ENCODE assay signal across 8 cellular contexts in the genomic region with DNA sequence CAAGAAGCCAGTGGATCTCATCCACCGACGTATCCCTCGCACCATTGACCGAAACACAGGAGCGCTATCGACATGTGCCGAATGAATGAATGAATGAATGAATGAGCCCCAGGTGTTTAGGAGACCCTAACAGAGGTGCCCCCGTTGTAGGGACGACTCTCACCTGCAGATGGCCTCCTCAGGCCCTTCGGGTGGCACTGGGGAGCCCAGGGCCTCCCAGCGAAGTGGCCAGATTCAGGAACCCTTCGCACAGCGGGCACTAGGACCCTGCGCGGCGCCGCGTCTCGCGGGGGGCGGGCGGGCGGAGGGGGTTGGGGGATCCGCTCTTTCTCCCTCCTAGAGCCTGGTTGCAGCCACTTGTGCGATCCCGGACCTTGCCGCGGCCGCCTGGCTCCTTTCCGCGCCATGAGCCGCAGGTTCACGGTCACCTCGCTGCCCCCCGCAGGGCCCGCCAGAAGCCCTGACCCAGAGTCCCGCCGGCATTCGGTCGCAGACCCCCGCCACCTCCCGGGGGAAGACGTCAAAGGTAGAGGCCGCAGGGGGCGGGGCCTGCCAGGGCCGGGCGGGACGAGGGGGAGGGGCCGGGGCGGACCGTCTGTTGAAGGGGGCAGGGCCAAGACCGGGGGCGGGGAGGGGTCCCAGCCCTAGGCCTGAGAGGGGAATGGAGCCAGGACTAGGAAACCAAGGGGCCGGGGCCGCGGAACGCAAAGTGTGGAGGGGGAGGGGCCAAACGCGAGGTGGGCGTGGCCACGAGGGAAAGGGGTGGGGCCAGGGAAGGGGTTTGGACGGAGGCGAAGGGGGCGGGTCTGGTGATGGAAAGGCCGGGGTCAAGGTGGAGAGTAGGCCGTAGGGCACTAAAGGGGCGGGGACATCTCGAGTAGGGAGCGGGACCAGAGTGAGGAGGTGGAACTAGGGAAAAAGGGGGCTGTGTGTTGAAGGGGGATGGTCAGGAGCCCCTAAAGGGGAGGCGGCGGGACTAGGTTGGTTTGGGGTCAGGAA. TPM values are rescaled to one million over a fixed set of nuclear protein-coding genes. Genes with fewer than 3 reads are reported as not detected.
DNase-seq lines count a peak whose midpoint lies in the region; ATAC-seq and TF ChIP-seq lines count a peak whose summit lies in the region.

No MANE protein-coding gene starts in this region.

- H3K36me3 ChIP-seq in GM23338 (ENCODE audit: insufficient read depth) (no peaks in the 10 kb centered on the region), osteoblast (ENCODE audit: insufficient read depth, low read length) (no peaks in the 10 kb centered on the region)

- H3K27ac Mint-ChIP-seq in GM23338, result no peak overlapping the region; the same call in 1 of the 2 replicates
- no peak overlapping the region for H3K27ac Mint-ChIP-seq in activated CD8-positive, alpha-beta memory T cell treated with anti-CD3 and anti-CD28 coated beads, Interleukin-2, amount 10 ng/mL, durations not matched to agents 7 days and 5 days

- H3K4me1 ChIP-seq in GM23338 (ENCODE audit: insufficient read depth) (peaks cover 4% of the 10 kb centered on the region; the same call in 1 of the 2 replicates), osteoblast (ENCODE audit: insufficient read depth, low read length) (peaks cover 6% of the 10 kb centered on the region)

- H3K4me1 Mint-ChIP-seq in GM23338, result peaks cover 6% of the 10 kb centered on the region
- H3K4me1 Mint-ChIP-seq in activated CD8-positive, alpha-beta memory T cell treated with anti-CD3 and anti-CD28 coated beads, Interleukin-2, amount 10 ng/mL, durations not matched to agents 7 days and 5 days, result peaks cover 23% of the 10 kb centered on the region

- ATAC-seq in GM23338 (peak; percentile 87), esophagus mucosa (peak; percentile 28), HG03045 (IDR thresholded peaks at IDR 0.05; ENCODE audit: unreplicated experiment) (no peak), GM18858 (IDR thresholded peaks at IDR 0.05; ENCODE audit: unreplicated experiment) (no peak)
- peak; percentile 71 for ATAC-seq in activated CD8-positive, alpha-beta memory T cell treated with anti-CD3 and anti-CD28 coated beads, Interleukin-2, amount 10 ng/mL, durations not matched to agents 7 days and 5 days

- H3K4me3 ChIP-seq in GM23338, result peak overlapping the region; percentile 83
- H3K4me3 ChIP-seq in osteoblast (ENCODE audit: insufficient read depth, low read length), result peak overlapping the region; percentile 56

- H2AFZ ChIP-seq in GM23338, result no peak overlapping the region; the same call in 1 of the 2 replicates
- no peak overlapping the region for H2AFZ ChIP-seq in osteoblast (ENCODE audit: low read length)

- peaks cover 6% of the 10 kb centered on the region; the same call in 1 of the 2 replicates for H4K20me1 ChIP-seq in GM23338 (replicated peaks; ENCODE audit: insufficient read depth)
- H4K20me1 ChIP-seq in osteoblast (ENCODE audit: insufficient read depth, low read length), result no peaks in the 10 kb centered on the region

- 0 out of 2 replicates have a peak, but pooled peaks cover 3% of the 10 kb centered on the region for H3F3A ChIP-seq in GM23338 (replicated peaks; ENCODE audit: low read depth)

- H3K4me2 ChIP-seq in GM23338 (peak overlapping the region; percentile 98), osteoblast (ENCODE audit: insufficient read depth, low read length) (peak overlapping the region; percentile 76)

- TF ChIP-seq CTCF in GM23338 (conservative IDR thresholded peaks at IDR 0.05; ENCODE audit: low read depth in 2 of 2), result peak; percentile 45 to 60
- no peak for TF ChIP-seq CTCF in osteoblast (IDR thresholded peaks at IDR 0.05; ENCODE audit: extremely low read depth, low read depth, low read length)

- H3K9me3 ChIP-seq in osteoblast (ENCODE audit: low read depth, low read length), result no peaks in the 10 kb centered on the region

- DNase-seq in AML-193 (lab: John Stamatoyannopoulos, UW) (peak; percentile 19 to 33), GM23338 (ENCODE audit: low spot score) (peak; percentile 97), NCI-H446 treated with DMSO at 0.1 percent for 48 hours (lab: John Stamatoyannopoulos, UW) (peak; percentile 56), osteoblast (ENCODE audit: insufficient read length, low spot score, missing footprints) (no peak)
- peak; percentile 78 for DNase-seq in activated CD8-positive, alpha-beta memory T cell treated with anti-CD3 and anti-CD28 coated beads, Interleukin-2, amount 10 ng/mL, durations not matched to agents 7 days and 5 days

- H3K27me3 ChIP-seq in GM23338 (ENCODE audit: insufficient read depth) (peaks cover 41% of the 10 kb centered on the region), osteoblast (ENCODE audit: insufficient read depth, low read length) (peaks cover 23% of the 10 kb centered on the region)

- H3K9me3 Mint-ChIP-seq in GM23338, result no peaks in the 10 kb centered on the region; the same call in 2 of the 3 replicates
- no peaks in the 10 kb centered on the region for H3K9me3 Mint-ChIP-seq in activated CD8-positive, alpha-beta memory T cell treated with anti-CD3 and anti-CD28 coated beads, Interleukin-2, amount 10 ng/mL, durations not matched to agents 7 days and 5 days (ENCODE audit: low read depth)

- H3K79me2 ChIP-seq in GM23338 (replicated peaks; ENCODE audit: insufficient read depth) (no peaks in the 10 kb centered on the region), osteoblast (ENCODE audit: insufficient read depth, low read length) (no peaks in the 10 kb centered on the region)

- no peaks in the 10 kb centered on the region for H3K36me3 Mint-ChIP-seq in GM23338 (ENCODE audit: low read depth)
- H3K36me3 Mint-ChIP-seq in activated CD8-positive, alpha-beta memory T cell treated with anti-CD3 and anti-CD28 coated beads, Interleukin-2, amount 10 ng/mL, durations not matched to agents 7 days and 5 days, result no peaks in the 10 kb centered on the region

- peak overlapping the region; percentile 79 for H3K4me3 Mint-ChIP-seq in GM23338
- peak overlapping the region; percentile 70 for H3K4me3 Mint-ChIP-seq in activated CD8-positive, alpha-beta memory T cell treated with anti-CD3 and anti-CD28 coated beads, Interleukin-2, amount 10 ng/mL, durations not matched to agents 7 days and 5 days

- H3K27me3 Mint-ChIP-seq in GM23338 (ENCODE audit: insufficient read depth, low read depth, poor library complexity), result peaks cover 35% of the 10 kb centered on the region
- H3K27me3 Mint-ChIP-seq in activated CD8-positive, alpha-beta memory T cell treated with anti-CD3 and anti-CD28 coated beads, Interleukin-2, amount 10 ng/mL, durations not matched to agents 7 days and 5 days, result peaks cover 44% of the 10 kb centered on the region

- H3K9me2 ChIP-seq in GM23338 (ENCODE audit: insufficient read depth), result no peaks in the 10 kb centered on the region

- 0 out of 2 replicates have a peak overlapping the region, but pooled peaks have one; percentile 69 for H3K27ac ChIP-seq in GM23338 (ENCODE audit: low read depth)
- no peak overlapping the region for H3K27ac ChIP-seq in osteoblast (ENCODE audit: low read depth, low read length)

- CTCF ChIA-PET in activated CD8-positive, alpha-beta memory T cell treated with anti-CD3 and anti-CD28 coated beads, Interleukin-2, amount 10 ng/mL, durations not matched to agents 7 days and 5 days (lab: Charles Lee), result interaction anchor here (0.6 to 3.0 kb wide), 27 partner anchors 8 to 416 kb away, joined by 3 to 34 read pairs (median 6); partner anchors contain the start of genes ZNF335 and ZSWIM1

TF ChIP-seq in GM23338, 12 proteins besides CTCF, POLR2A, EP300 and RAD21:
- TF ChIP-seq JUNB (IDR thresholded peaks at IDR 0.05; ENCODE audit: unreplicated experiment) (no peak), CREB1 (CRISPR knock-in tag; IDR thresholded peaks at IDR 0.05; ENCODE audit: low read depth) (0 out of 2 replicates have a peak, but pooled peaks have one; percentile 45), ZNF331 (CRISPR knock-in tag; IDR thresholded peaks at IDR 0.05; ENCODE audit: low read depth) (no peak), POLR2AphosphoS5 (IDR thresholded peaks at IDR 0.05; ENCODE audit: low read depth) (peak; percentile 53), EZH2phosphoT487 (IDR thresholded peaks at IDR 0.05; ENCODE audit: unreplicated experiment) (no peak)

RNA-seq across cellular contexts. Expression of gene SLC12A5, which starts 7.4 kb away (rescaled TPM):
- 0.35 and 3.5 TPM in 2 replicates for total RNA-seq in GM23338 (2014; rRNA removed; shearing (Covaris generic))
- polyA plus RNA-seq in GM23338 (2016; fragmentation: Nextera tagmentation; extraction: Ambion mirVana), result 8.4 and 9.8 TPM in 2 replicates
- total RNA-seq in activated CD8-positive, alpha-beta memory T cell treated with anti-CD3 and anti-CD28 coated beads, Interleukin-2, amount 10 ng/mL, durations not matched to agents 7 days and 5 days, result 1 to 10 TPM; 1.7 to 2.0 TPM
- total RNA-seq in esophagus mucosa, result not detected
- under 0.01 TPM in 2 replicates for total RNA-seq in osteoblast

RNA-seq across cellular contexts. Expression of gene MMP9, which starts 13.0 kb away (rescaled TPM):
- total RNA-seq in GM23338 (2014; rRNA removed; shearing (Covaris generic)), result 5.4 and 5.8 TPM in 2 replicates
- polyA plus RNA-seq in GM23338 (2016; fragmentation: Nextera tagmentation; extraction: Ambion mirVana), result 4.1 and 4.3 TPM in 2 replicates
- total RNA-seq in activated CD8-positive, alpha-beta memory T cell treated with anti-CD3 and anti-CD28 coated beads, Interleukin-2, amount 10 ng/mL, durations not matched to agents 7 days and 5 days, result under 1 TPM in 1 of 2 experiments, not detected in 1; 0.30 TPM
- 3.3 TPM for total RNA-seq in esophagus mucosa
- 0.29 and 2.5 TPM in 2 replicates for total RNA-seq in osteoblast

RNA-seq across cellular contexts. Expression of gene ZNF335, which starts 49.7 kb away (rescaled TPM):
- 18.6 and 24.2 TPM in 2 replicates for total RNA-seq in GM23338 (2014; rRNA removed; shearing (Covaris generic))
- 5.7 and 7.4 TPM in 2 replicates for polyA plus RNA-seq in GM23338 (2016; fragmentation: Nextera tagmentation; extraction: Ambion mirVana)
- total RNA-seq in activated CD8-positive, alpha-beta memory T cell treated with anti-CD3 and anti-CD28 coated beads, Interleukin-2, amount 10 ng/mL, durations not matched to agents 7 days and 5 days, result 10 to 100 TPM; 39.4 to 40.6 TPM
- total RNA-seq in esophagus mucosa, result 9.6 TPM
- total RNA-seq in osteoblast, result 18.3 and 20.3 TPM in 2 replicates

Comparison
In these comparisons a context has a peak if more than half of its experiments do, and no peak if none do; other contexts are left out.
1. ATAC-seq: peak in GM23338 (single experiment), activated CD8-positive, alpha-beta memory T cell treated with anti-CD3 and anti-CD28 coated beads, Interleukin-2, amount 10 ng/mL, durations not matched to agents 7 days and 5 days (single experiment) and esophagus mucosa (single experiment); none in HG03045 (single experiment) and GM18858 (single experiment).